8 cellular contexts compared by ENCODE assay signal in the genomic region with DNA sequence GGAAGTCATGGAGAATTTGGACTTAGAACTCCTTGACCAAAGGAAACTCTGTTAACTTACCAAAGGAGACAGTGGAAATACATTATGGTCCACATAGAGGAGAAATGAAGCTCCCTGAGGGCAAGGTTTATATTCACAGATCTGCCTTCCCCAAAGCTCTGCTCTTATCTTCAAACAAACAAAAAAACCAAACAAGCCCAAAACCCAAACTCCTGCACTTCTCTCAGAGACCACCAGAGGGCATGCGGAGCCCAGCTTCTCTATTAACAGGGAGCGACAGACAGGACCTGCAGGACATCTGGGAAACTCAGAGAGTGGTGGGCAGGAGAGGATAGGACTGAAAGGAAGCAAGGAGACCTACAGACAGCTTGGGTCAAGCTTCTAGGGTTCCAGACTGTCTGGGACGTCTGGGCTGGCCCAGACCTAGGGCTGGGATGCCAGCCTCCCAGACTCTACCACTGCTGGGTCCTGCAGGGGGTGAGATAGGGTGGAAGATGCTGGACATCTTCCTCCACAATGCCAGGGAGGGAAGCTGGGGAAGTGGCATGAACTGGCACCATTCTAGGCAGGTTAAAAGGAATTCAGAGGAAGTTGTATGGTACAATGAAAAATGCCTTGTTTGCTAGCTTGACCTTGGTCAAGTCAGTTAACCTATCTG. TPM values are rescaled to one million over a fixed set of nuclear protein-coding genes. Genes with fewer than 3 reads are reported as not detected.
DNase-seq lines count a peak whose midpoint lies in the region; ATAC-seq and TF ChIP-seq lines count a peak whose summit lies in the region.

No MANE protein-coding gene starts in this region.

- H3K36me3 ChIP-seq in sigmoid colon: no peaks in the 10 kb centered on the region

- WGBS in sigmoid colon, 2 donors: 1 to 2% methylated on average over 3 of the region's 3 CpGs

- H3K9me3 ChIP-seq in sigmoid colon: no peaks in the 10 kb centered on the region

- no peak overlapping the region for H3K4me3 ChIP-seq in sigmoid colon

- peaks cover 58 to 99% (median 95%) of the 10 kb centered on the region in 3 donors for H3K27me3 ChIP-seq in sigmoid colon

- intact Hi-C loops in left ventricle myocardium superior (cut with micrococcal nuclease): no loop called here
- intact Hi-C loops in sigmoid colon (cut with DNase I): loop anchor here (2.0 kb wide), 1 partner anchor 22 kb away; no protein-coding TSS in a partner anchor

- peak; percentile 84 for DNase-seq in GM03348 (ENCODE audit: low spot score)
- peak; percentile 50 for DNase-seq in NCI-H1092 treated with DMSO at 0.1 percent for 48 hours (lab: John Stamatoyannopoulos, UW)
- DNase-seq in T follicular helper cell (ENCODE audit: low read depth): peak; percentile 58
- DNase-seq in amniotic epithelial cell (ENCODE audit: low read depth): peak; percentile 40
- peak; percentile 56 for DNase-seq in left ventricle myocardium superior
- DNase-seq in sigmoid colon: peak; percentile 78

- no peak overlapping the region for H3K27ac ChIP-seq in sigmoid colon

- ATAC-seq in left ventricle myocardium superior: peak; percentile 60
- no peak for ATAC-seq in GM18505 (IDR thresholded peaks at IDR 0.05; ENCODE audit: unreplicated experiment)
- no peak for ATAC-seq in HG03039 (IDR thresholded peaks at IDR 0.05; ENCODE audit: unreplicated experiment)

- no peak for TF ChIP-seq POLR2A in sigmoid colon (IDR thresholded peaks at IDR 0.05)
- TF ChIP-seq POLR2A in GM18505 (IDR thresholded peaks at IDR 0.05; ENCODE audit: borderline replicate concordance, extremely low read depth, insufficient read depth, insufficient read length): no peak

- peak; percentile 81 to 92 (median 88) for TF ChIP-seq CTCF in sigmoid colon (IDR thresholded peaks at IDR 0.05)

- TF ChIP-seq EP300 in sigmoid colon (IDR thresholded peaks at IDR 0.05): no peak

- peaks cover 0 to 27% (median 23%) of the 10 kb centered on the region in 4 donors for H3K4me1 ChIP-seq in sigmoid colon

RNA-seq across cellular contexts. Expression of a gene that starts 4.0 kb away (rescaled TPM):
- total RNA-seq in left ventricle myocardium superior (not detected), sigmoid colon (not detected)
- under 1 TPM in 1 of 3 donors, not detected in 2; 0.38 TPM for polyA plus RNA-seq in sigmoid colon

RNA-seq across cellular contexts. Expression of a gene that starts 17.1 kb away (rescaled TPM):
- total RNA-seq in left ventricle myocardium superior (2.4 TPM), sigmoid colon (1 to 10 TPM; 2.6 to 3.9 (median 3.1) TPM)
- 1 to 10 TPM in 1 of 3 donors, not detected in 2; 1.5 TPM for polyA plus RNA-seq in sigmoid colon

RNA-seq across cellular contexts. Expression of a gene that starts 45.1 kb away (rescaled TPM):
- total RNA-seq in left ventricle myocardium superior (0.12 TPM), sigmoid colon (not detected)
- not detected for polyA plus RNA-seq in sigmoid colon
